In genomic region chr6:52305948-52306767, GRCh38 we compare ENCODE assay signal across 7 cellular contexts. TPM values are rescaled to one million over a fixed set of nuclear protein-coding genes. Genes with fewer than 3 reads are reported as not detected.
A peak's percentile ranks its signal among the peaks of the same experiment; 100 is the strongest.
DNase-seq lines count a peak whose midpoint lies in the region; ATAC-seq lines count a peak whose summit lies in the region.

No MANE protein-coding gene starts in this region.

- peaks cover 65 to 84% (median 73%) of the 10 kb centered on the region in 3 donors for H3K4me1 Mint-ChIP-seq in naive B cell

- H3K9me3 Mint-ChIP-seq in naive B cell, result peaks cover 0 to 2% (median 0%) of the 10 kb centered on the region in 7 donors

- H3K27me3 Mint-ChIP-seq in naive B cell, result no peaks in the 10 kb centered on the region

- no peaks in the 10 kb centered on the region for H3K36me3 Mint-ChIP-seq in naive B cell

- H3K27ac Mint-ChIP-seq in naive B cell, result peak overlapping the region; percentile 94 to 99 (median 98)

- ATAC-seq in GM19035 (IDR thresholded peaks at IDR 0.05; ENCODE audit: unreplicated experiment), result peak; percentile 60
- peak; percentile 51 for ATAC-seq in HG02884 (IDR thresholded peaks at IDR 0.05; ENCODE audit: unreplicated experiment)
- peak; percentile 83 to 84 for ATAC-seq in naive B cell (ENCODE audit: low read depth in 2 of 2)

- peak; percentile 83 for DNase-seq in SKM-1 treated with dmso at 0.1 percent for 144 hours (lab: John Stamatoyannopoulos, UW; ENCODE audit: unreplicated experiment)
- peak; percentile 81 for DNase-seq in naive B cell
- no peak for DNase-seq in occipital lobe (lab: John Stamatoyannopoulos, UW)
- no peak for DNase-seq in NCI-H524 (lab: John Stamatoyannopoulos, UW)
- no peak for DNase-seq in OCI-M1 (lab: John Stamatoyannopoulos, UW)

- peak overlapping the region; percentile 57 to 88 (median 74) for H3K4me3 Mint-ChIP-seq in naive B cell

RNA-seq across cellular contexts. Expression of gene MCM3, which starts 21.6 kb away (rescaled TPM):
- polyA plus RNA-seq in naive B cell (ENCODE audit: low read depth in 6 of 6), result 10 to 100 TPM; 45.1 to 70.0 (median 57.3) TPM
- 15.0 TPM for total RNA-seq in occipital lobe

RNA-seq across cellular contexts. Expression of gene PAQR8, which starts 55.8 kb away (rescaled TPM):
- 1 to 10 TPM; 2.4 to 6.2 (median 5.9) TPM for polyA plus RNA-seq in naive B cell (ENCODE audit: low read depth in 6 of 6)
- 12.8 TPM for total RNA-seq in occipital lobe

Comparison
In these comparisons a context has a peak if more than half of its experiments do, and no peak if none do; other contexts are left out.
1. DNase-seq: peak in SKM-1 treated with dmso at 0.1 percent for 144 hours (single experiment) and naive B cell (single experiment); none in occipital lobe (single experiment), NCI-H524 (0 of 2) and OCI-M1 (single experiment).
2. Peak in every context shown above with its lines, with median percentiles within 50 percentile points of each other: ATAC-seq.